ENCODE assay signal across 34 cellular contexts in genomic region chr10:65993451-65993850, GRCh38.
"Had no signal": no experiment of that assay in that cellular context is flagged by ENCODE, and none has a peak within 500 bp of the region (broad histone marks: within the 10 kb centered on the region; RNA-seq: fewer than 3 reads in every experiment).

No MANE protein-coding gene starts in this region.

- H3K36me3 Mint-ChIP-seq: activated naive CD4-positive, alpha-beta T cell treated with anti-CD3 and anti-CD28 coated beads, Interleukin-2, amount 50 U/mL, for 24 hours; activated naive CD8-positive, alpha-beta T cell treated with anti-CD3 and anti-CD28 coated beads, Interleukin-2, amount 10 ng/mL, durations not matched to agents 7 days and 5 days; brain had no signal

- FAIRE-seq: endometrium, endothelial cell of umbilical vein had no signal

- H3K36me3 ChIP-seq: ascending aorta, breast epithelium, cardiac muscle cell, colonic mucosa, gastroesophageal sphincter, heart right ventricle, WERI-Rb-1 had no signal

- H3K27me3 Mint-ChIP-seq: activated B cell treated with CpG ODN at 0.5 μM for 24 hours; activated CD8-positive, alpha-beta T cell treated with anti-CD3 and anti-CD28 coated beads for 36 hours; activated naive CD4-positive, alpha-beta T cell treated with anti-CD3 and anti-CD28 coated beads, Interleukin-2, amount 50 U/mL, for 24 hours; activated naive CD8-positive, alpha-beta T cell treated with anti-CD3 and anti-CD28 coated beads, Interleukin-2, amount 10 ng/mL, durations not matched to agents 7 days and 5 days; brain; T-helper 17 cell had no signal

- H3K4me1 ChIP-seq: ascending aorta, breast epithelium, colonic mucosa, gastroesophageal sphincter, heart right ventricle had no signal

- H3K4me1 Mint-ChIP-seq: activated B cell treated with CpG ODN at 0.5 μM for 24 hours; activated naive CD4-positive, alpha-beta T cell treated with anti-CD3 and anti-CD28 coated beads, Interleukin-2, amount 50 U/mL, for 24 hours; activated naive CD8-positive, alpha-beta T cell treated with anti-CD3 and anti-CD28 coated beads, Interleukin-2, amount 10 ng/mL, durations not matched to agents 7 days and 5 days; brain; T-helper 17 cell had no signal

- H3K4me3 Mint-ChIP-seq: activated B cell treated with CpG ODN at 0.5 μM for 24 hours; activated CD8-positive, alpha-beta T cell treated with anti-CD3 and anti-CD28 coated beads for 36 hours; activated naive CD4-positive, alpha-beta T cell treated with anti-CD3 and anti-CD28 coated beads for 36 hours; activated naive CD4-positive, alpha-beta T cell treated with anti-CD3 and anti-CD28 coated beads, Interleukin-2, amount 50 U/mL, for 24 hours; activated naive CD8-positive, alpha-beta T cell treated with anti-CD3 and anti-CD28 coated beads, Interleukin-2, amount 10 ng/mL, durations not matched to agents 7 days and 5 days; activated T-helper 1 cell treated with anti-CD3 and anti-CD28 coated beads, Interleukin-12 subunit alpha, Interleukin-12 subunit beta, Interleukin-2, Interleukin-4 antibody, amounts not matched to agents 30 ng/mL and 10 ng/mL and 1 ng/mL, durations not matched to agents 14 hours and 24 hours and 36 hours; brain; T-helper 17 cell; T-helper 2 cell treated with Interferon-gamma antibody and Interleukin-4, amounts not matched to agents 5 μg/mL and 100 μg/mL, for 36 hours had no signal

- ATAC-seq: activated CD4-positive, CD25-positive, alpha-beta regulatory T cell treated with anti-CD3 and anti-CD28 coated beads, Interleukin-2, amount 50 U/mL, for 24 hours; activated CD8-positive, alpha-beta T cell treated with anti-CD3 and anti-CD28 coated beads for 36 hours; gastroesophageal sphincter; heart right ventricle; T-helper 17 cell had no signal

- H3K27ac Mint-ChIP-seq: activated B cell treated with CpG ODN at 0.5 μM for 24 hours; activated CD8-positive, alpha-beta T cell treated with anti-CD3 and anti-CD28 coated beads for 36 hours; activated naive CD4-positive, alpha-beta T cell treated with anti-CD3 and anti-CD28 coated beads for 36 hours; activated naive CD4-positive, alpha-beta T cell treated with anti-CD3 and anti-CD28 coated beads, Interleukin-2, amount 50 U/mL, for 24 hours; activated naive CD8-positive, alpha-beta T cell treated with anti-CD3 and anti-CD28 coated beads, Interleukin-2, amount 10 ng/mL, durations not matched to agents 7 days and 5 days; activated T-helper 1 cell treated with anti-CD3 and anti-CD28 coated beads, Interleukin-12 subunit alpha, Interleukin-12 subunit beta, Interleukin-2, Interleukin-4 antibody, amounts not matched to agents 30 ng/mL and 10 ng/mL and 1 ng/mL, durations not matched to agents 14 hours and 24 hours and 36 hours; activated T-helper 2 cell treated with anti-CD3 and anti-CD28 coated beads, Interferon-gamma antibody, Interleukin-2, Interleukin-4, amounts not matched to agents 10 μg/mL and 5 μg/mL and 100 μg/mL, durations not matched to agents 14 hours and 24 hours and 36 hours; brain; T-helper 17 cell; T-helper 2 cell treated with Interferon-gamma antibody and Interleukin-4, amounts not matched to agents 5 μg/mL and 100 μg/mL, for 36 hours had no signal

- H3K9me3 ChIP-seq: colonic mucosa had no signal

- H3K27ac ChIP-seq: ascending aorta, breast epithelium, cardiac muscle cell, colonic mucosa, epithelial cell of prostate, gastroesophageal sphincter, heart right ventricle, WERI-Rb-1 had no signal

- H3K27me3 ChIP-seq: ascending aorta, breast epithelium, cardiac muscle cell, colonic mucosa, gastroesophageal sphincter, heart right ventricle had no signal

- DNase-seq: activated B cell treated with CpG ODN at 0.5 μM for 24 hours; activated CD4-positive, alpha-beta T cell treated with anti-CD3 and anti-CD28 coated beads for 48 hours; activated CD4-positive, alpha-beta T cell treated with anti-CD3 and anti-CD28 coated beads, Interleukin-2, amount 50 U/mL, for 1 hour; activated CD4-positive, alpha-beta T cell treated with anti-CD3 and anti-CD28 coated beads, Interleukin-2, amount 50 U/mL, for 48 hours; activated CD8-positive, alpha-beta memory T cell treated with anti-CD3 and anti-CD28 coated beads for 24 hours; activated CD8-positive, alpha-beta T cell treated with anti-CD3 and anti-CD28 coated beads for 36 hours; activated effector memory CD4-positive, alpha-beta T cell treated with anti-CD3 and anti-CD28 coated beads, Interleukin-2, amount 50 U/mL, for 16 hours; activated naive CD4-positive, alpha-beta T cell treated with anti-CD3 and anti-CD28 coated beads for 36 hours; activated naive CD8-positive, alpha-beta T cell treated with anti-CD3 and anti-CD28 coated beads, Interleukin-2, amount 10 ng/mL, durations not matched to agents 7 days and 5 days; activated T-cell treated with anti-CD3 and anti-CD28 coated beads, Interleukin-2, amount 50 U/mL, for 1 hour; activated T-cell treated with anti-CD3 and anti-CD28 coated beads, Interleukin-2, amount 50 U/mL, for 48 hours; central memory CD4-positive, alpha-beta T cell; cerebellar nuclear complex; colonic mucosa; effector CD8-positive, alpha-beta T cell; foreskin fibroblast; heart right ventricle; T-helper 1 cell; T-helper 17 cell; T1000; WERI-Rb-1 had no signal

- H3K4me3 ChIP-seq: ascending aorta, breast epithelium, cardiac muscle cell, colonic mucosa, gastroesophageal sphincter, heart right ventricle had no signal
